ENCODE assay signal across 17 cellular contexts in the genomic region with DNA sequence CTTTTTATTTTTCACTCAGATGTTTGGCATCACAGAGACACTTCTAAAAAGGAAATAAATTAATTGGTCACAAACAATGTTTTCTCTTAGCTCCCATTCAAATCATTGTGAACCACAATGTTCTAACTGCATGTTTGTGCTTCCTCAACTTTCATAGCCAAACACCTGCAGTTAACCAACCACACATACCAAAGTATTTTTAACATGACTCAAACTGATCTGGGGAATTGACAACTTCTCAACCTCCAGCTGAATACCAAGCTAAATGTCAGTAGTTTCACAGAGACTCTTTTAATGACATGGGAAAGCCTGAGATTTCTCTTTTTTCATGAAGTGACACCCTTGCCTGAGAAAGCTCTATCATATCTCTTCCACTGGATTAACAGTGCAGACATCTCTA.
DNase-seq lines count a peak whose midpoint lies in the region; ATAC-seq and TF ChIP-seq lines count a peak whose summit lies in the region.
"Had no signal": no experiment of that assay in that cellular context is flagged by ENCODE, and none has a peak within 500 bp of the region (broad histone marks: within the 10 kb centered on the region; RNA-seq: fewer than 3 reads in every experiment).

No MANE protein-coding gene starts in this region.

- H3K4me3 ChIP-seq in AG09309 (ENCODE audit: control insufficient read depth, low read depth, low read length): no peak overlapping the region
- H3K4me3 ChIP-seq: vagina had no signal

- no peak for TF ChIP-seq CTCF in AG09309 (IDR thresholded peaks at IDR 0.05; ENCODE audit: control insufficient read depth, insufficient read depth, low read depth, low read length, missing control alignments)

- peak; percentile 64 for ATAC-seq in HG03039 (IDR thresholded peaks at IDR 0.05; ENCODE audit: unreplicated experiment)
- ATAC-seq: activated CD8-positive, alpha-beta T cell treated with anti-CD3 and anti-CD28 coated beads for 36 hours had no signal

- peak; percentile 21 for DNase-seq in AG09309 (ENCODE audit: low read depth)
- DNase-seq in SW480 (ENCODE audit: low spot score): peak; percentile 18
- DNase-seq in iris pigment epithelial cell (ENCODE audit: low read depth): peak; percentile 87
- DNase-seq in medulla oblongata (ENCODE audit: extremely low spot score): no peak
- no peak for DNase-seq in NCI-H187 (lab: John Stamatoyannopoulos, UW)
- no peak for DNase-seq in NCI-H1930 (lab: John Stamatoyannopoulos, UW)
- DNase-seq in stimulated activated CD4-positive, alpha-beta T cell treated with anti-CD3 and anti-CD28 coated beads, Interleukin-12 subunit alpha, Interleukin-12 subunit beta, amount 100 ng/mL, for 4 hours: no peak
- DNase-seq: ACHN; activated CD8-positive, alpha-beta T cell treated with anti-CD3 and anti-CD28 coated beads for 36 hours; erythroblast; GOT3; NCI-H1417 treated with DMSO at 0.1 percent for 48 hours; NCI-H69; posterior cingulate gyrus; Right ventricle myocardium superior had no signal

Comparison
In these comparisons a context has a peak if more than half of its experiments do, and no peak if none do; other contexts are left out.
1. DNase-seq: peak in AG09309 (single experiment), SW480 (single experiment) and iris pigment epithelial cell (single experiment); none in medulla oblongata (single experiment), NCI-H187 (0 of 2), NCI-H1930 (0 of 2) and stimulated activated CD4-positive, alpha-beta T cell treated with anti-CD3 and anti-CD28 coated beads, Interleukin-12 subunit alpha, Interleukin-12 subunit beta, amount 100 ng/mL, for 4 hours (single experiment).